In genomic region chr11:2302280-2302843, GRCh38 we compare ENCODE assay signal across 1 cellular context.
TF ChIP-seq lines count a peak whose summit lies in the region.

No MANE protein-coding gene starts in this region.

TF ChIP-seq in H1, 55 proteins besides CTCF, POLR2A, EP300 and RAD21:
- TF ChIP-seq POLR2AphosphoS5 (IDR thresholded peaks at IDR 0.05; ENCODE audit: low read depth, low read length), result no peak
- TF ChIP-seq SUZ12 (IDR thresholded peaks at IDR 0.05; ENCODE audit: low read length), result no peak
- no peak for TF ChIP-seq SIRT6 (IDR thresholded peaks at IDR 0.05; ENCODE audit: low read length)
- TF ChIP-seq SP2 (IDR thresholded peaks at IDR 0.05; ENCODE audit: low read length), result no peak
- no peak for TF ChIP-seq CREB1 (IDR thresholded peaks at IDR 0.05)
- TF ChIP-seq CEBPB (IDR thresholded peaks at IDR 0.05; ENCODE audit: low read depth, low read length), result no peak
- TF ChIP-seq GTF2F1 (IDR thresholded peaks at IDR 0.05; ENCODE audit: borderline replicate concordance, low read depth, low read length), result no peak
- no peak for TF ChIP-seq SP4 (IDR thresholded peaks at IDR 0.05; ENCODE audit: low read length)
- TF ChIP-seq FOSL1 (IDR thresholded peaks at IDR 0.05; ENCODE audit: insufficient read depth, low read depth, low read length), result no peak
- TF ChIP-seq BACH1 (IDR thresholded peaks at IDR 0.05; ENCODE audit: low read length), result no peak
- TF ChIP-seq KDM4A (IDR thresholded peaks at IDR 0.05; ENCODE audit: low read depth, low read length, severe bottlenecking), result no peak
- TF ChIP-seq NRF1 (IDR thresholded peaks at IDR 0.05; ENCODE audit: low read depth, low read length), result no peak
- no peak for TF ChIP-seq RNF2 (IDR thresholded peaks at IDR 0.05; ENCODE audit: borderline replicate concordance, low read depth, low read length, missing control alignments, poor library complexity, severe bottlenecking)
- no peak for TF ChIP-seq CTBP2 (IDR thresholded peaks at IDR 0.05; ENCODE audit: borderline replicate concordance, insufficient read depth, insufficient read length, low read length)
- TF ChIP-seq HDAC6 (IDR thresholded peaks at IDR 0.05; ENCODE audit: low read depth, low read length), result no peak
- no peak for TF ChIP-seq PHF8 (conservative IDR thresholded peaks at IDR 0.05; ENCODE audit: low read depth, low read length)
- no peak for TF ChIP-seq EZH2 (IDR thresholded peaks at IDR 0.05; ENCODE audit: low read depth, low read length, severe bottlenecking)
- no peak for TF ChIP-seq RBBP5 (IDR thresholded peaks at IDR 0.05; ENCODE audit: borderline replicate concordance, low read depth, low read length)
- no peak for TF ChIP-seq CHD2 (IDR thresholded peaks at IDR 0.05; ENCODE audit: low read length)
- TF ChIP-seq ZNF274 (IDR thresholded peaks at IDR 0.05; ENCODE audit: borderline replicate concordance, extremely low read depth, low read length), result no peak
